Comparison of ENCODE assay signal across 8 cellular contexts in the genomic region with DNA sequence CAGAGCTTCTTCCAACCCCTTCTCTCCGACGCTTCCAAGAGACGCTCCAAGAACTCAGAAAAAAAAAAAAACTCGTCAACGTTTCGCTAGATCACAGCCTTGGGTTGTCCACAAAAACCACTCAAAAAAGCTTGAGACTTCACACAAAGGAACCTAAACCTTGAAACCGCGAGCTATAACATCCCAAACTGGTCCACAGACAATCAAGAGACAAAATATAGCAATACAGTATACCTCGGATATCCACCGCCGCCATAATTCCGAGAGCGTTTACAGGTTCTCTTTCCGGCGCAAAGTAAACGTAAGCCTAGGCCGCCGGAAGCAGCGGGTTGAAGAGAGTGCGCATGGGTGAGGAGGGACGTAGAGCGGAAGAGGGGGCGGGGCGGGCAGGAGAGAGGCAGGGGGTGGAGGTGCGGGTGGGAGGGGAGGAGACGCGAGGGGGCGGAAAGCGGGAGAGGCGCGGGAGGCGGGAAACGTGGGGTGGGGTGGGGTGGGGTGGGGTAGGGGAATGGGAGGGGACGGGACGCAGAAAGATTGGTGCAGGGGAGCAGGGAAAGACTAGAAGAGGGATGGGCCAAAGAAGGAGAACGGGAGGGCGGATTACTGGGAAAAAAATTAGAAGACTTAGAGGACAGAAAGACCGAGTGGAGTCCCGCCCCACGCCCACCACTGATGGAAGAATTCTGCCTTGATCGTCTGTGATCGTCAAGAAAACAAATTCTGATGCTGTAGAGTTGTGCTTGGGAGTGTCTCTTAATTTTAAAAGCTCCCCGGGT. TPM values are rescaled to one million over a fixed set of nuclear protein-coding genes. Genes with fewer than 3 reads are reported as not detected.
DNase-seq lines count a peak whose midpoint lies in the region; ATAC-seq and TF ChIP-seq lines count a peak whose summit lies in the region.

A gene with protein sequence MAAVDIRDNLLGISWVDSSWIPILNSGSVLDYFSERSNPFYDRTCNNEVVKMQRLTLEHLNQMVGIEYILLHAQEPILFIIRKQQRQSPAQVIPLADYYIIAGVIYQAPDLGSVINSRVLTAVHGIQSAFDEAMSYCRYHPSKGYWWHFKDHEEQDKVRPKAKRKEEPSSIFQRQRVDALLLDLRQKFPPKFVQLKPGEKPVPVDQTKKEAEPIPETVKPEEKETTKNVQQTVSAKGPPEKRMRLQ (minus strand): TSS at position 274 of the 776 bp plus-strand sequence. CDS start 18 bp downstream, at position 256.

- peak within 1 kb of the TSS; percentile 61 for H3K4me3 ChIP-seq in BJ (ENCODE audit: low read depth, low read length)
- peak within 1 kb of the TSS; percentile 76 to 82 for H3K4me3 ChIP-seq in left lung

- ATAC-seq in GM19328 (IDR thresholded peaks at IDR 0.05; ENCODE audit: unreplicated experiment) (peak; percentile 88), HG03571 (IDR thresholded peaks at IDR 0.05; ENCODE audit: unreplicated experiment) (peak; percentile 82), left lung (peak; percentile 99)

- peak within 1 kb of the TSS; percentile 54 to 76 for H3K27ac ChIP-seq in left lung

- peak; percentile 44 for DNase-seq in BJ (ENCODE audit: low read depth)
- DNase-seq in NCI-H774 (lab: John Stamatoyannopoulos, UW), result peak; percentile 85
- peak; percentile 78 to 92 for DNase-seq in activated CD4-positive, alpha-beta T cell treated with anti-CD3 and anti-CD28 coated beads, Interleukin-2, amount 50 U/mL, for 24 hours (ENCODE audit: low read depth in 1 of 2, low spot score in 1 of 2)
- DNase-seq in dermis blood vessel endothelial cell, result peak; percentile 95
- DNase-seq in left lung, result peak; percentile 94 to 95
- peak; percentile 93 for DNase-seq in stimulated activated CD4-positive, alpha-beta T cell treated with anti-CD3 and anti-CD28 coated beads, Interleukin-2, amount 100 ng/mL, for 24 hours

- POLR2A ChIA-PET in BJ (lab: Charles Lee), result no interaction called here

- H3K27me3 ChIP-seq in BJ (ENCODE audit: control insufficient read depth, insufficient read depth, low read length) (no peaks in the 10 kb centered on the region), left lung (peaks cover 0 to 12% of the 10 kb centered on the region in 2 donors)

- no peaks in the 10 kb centered on the region for H3K9me3 ChIP-seq in left lung

- TF ChIP-seq CTCF in BJ (IDR thresholded peaks at IDR 0.05; ENCODE audit: insufficient read depth, low read depth, low read length), result no peak
- TF ChIP-seq CTCF in left lung (IDR thresholded peaks at IDR 0.05), result no peak

- intact Hi-C loops in left lung (cut with DNase I), result no loop called here

- CTCF ChIA-PET in BJ (lab: Yijun Ruan, JAX), result interaction anchor here (1.5 kb wide), 1 partner anchor 113 kb away, joined by 4 read pairs; no protein-coding TSS in a partner anchor

- H3K36me3 ChIP-seq in BJ (ENCODE audit: control insufficient read depth, insufficient read depth, low read length), result peaks cover 3% of the 10 kb centered on the region; the same call in 1 of the 2 replicates
- H3K36me3 ChIP-seq in left lung, result peaks cover 0 to 13% of the 10 kb centered on the region in 2 donors

- peaks cover 8 to 20% of the 10 kb centered on the region in 2 donors for H3K4me1 ChIP-seq in left lung

RNA-seq across cellular contexts. Expression of the gene that starts here (rescaled TPM):
- 15.4 and 27.6 TPM in 2 replicates for polyA plus RNA-seq in BJ (2011; rRNA removed)
- 14.3 and 15.4 TPM in 2 replicates for polyA minus RNA-seq in BJ (2011; rRNA and poly(A)+ RNA removed)
- total RNA-seq in dermis blood vessel endothelial cell, result 32.8 and 35.8 TPM in 2 replicates
- total RNA-seq in left lung, result 10 to 100 TPM; 23.2 to 28.4 TPM

Comparison
In these comparisons a context has a peak if more than half of its experiments do, and no peak if none do; other contexts are left out.
1. Peak in every context shown above with its lines: DNase-seq, ATAC-seq, H3K4me3 ChIP-seq and H3K27ac ChIP-seq.
2. DNase-seq: peak in every context shown above with its lines; median percentile 95 in dermis blood vessel endothelial cell; 94 in left lung; 93 in stimulated activated CD4-positive, alpha-beta T cell treated with anti-CD3 and anti-CD28 coated beads, Interleukin-2, amount 100 ng/mL, for 24 hours; 85 in NCI-H774; 85 in activated CD4-positive, alpha-beta T cell treated with anti-CD3 and anti-CD28 coated beads, Interleukin-2, amount 50 U/mL, for 24 hours; 44 in BJ.